ENCODE assay signal across 8 cellular contexts in genomic region chr11:118145285-118146227, GRCh38. TPM values are rescaled to one million over a fixed set of nuclear protein-coding genes. Genes with fewer than 3 reads are reported as not detected.
DNase-seq lines count a peak whose midpoint lies in the region; ATAC-seq and TF ChIP-seq lines count a peak whose summit lies in the region.

No MANE protein-coding gene starts in this region.

- DNase-seq in NCI-H146 treated with DMSO at 0.1 percent for 48 hours (lab: John Stamatoyannopoulos, UW; ENCODE audit: unreplicated experiment) (peak; percentile 73), T1000 (lab: John Stamatoyannopoulos, UW) (peak; percentile 49), astrocyte of the cerebellum (ENCODE audit: low read depth) (peak; percentile 20), hippocampal formation (lab: John Stamatoyannopoulos, UW) (peak; percentile 65 to 76), retina (peak; percentile 90), aorta (peak; percentile 83 to 91)

- in situ Hi-C loops in astrocyte of the cerebellum (cut with HindIII; ENCODE audit: low sequenced_read_pairs), result loop anchor here (5.0 kb wide), 1 partner anchor 97 kb away; no protein-coding TSS in a partner anchor

- H3K9me3 ChIP-seq in aorta (ENCODE audit: control insufficient read depth, low read length), result no peaks in the 10 kb centered on the region

- H3K4me3 ChIP-seq in GM08714 (ENCODE audit: low read length) (peak overlapping the region; percentile 55; the same call in 1 of the 2 replicates), astrocyte of the cerebellum (ENCODE audit: low read depth, low read length) (peak overlapping the region; percentile 53), aorta (ENCODE audit: low read length in 2 of 2) (peak overlapping the region; percentile 1 to 48)

- 1 to 2% methylated on average over 60 to 78 of the region's 78 CpGs for WGBS in aorta, 2 donors

- peak; percentile 88 for ATAC-seq in HG02642 (IDR thresholded peaks at IDR 0.05; ENCODE audit: poor library complexity, unreplicated experiment)
- ATAC-seq in aorta (ENCODE audit: low FRiP score), result peak; percentile 93

- H3K4me1 ChIP-seq in aorta (ENCODE audit: control insufficient read depth in 1 of 2, insufficient read depth in 2 of 2, low read length in 2 of 2), result no peaks in the 10 kb centered on the region

- H3K27me3 ChIP-seq in aorta (ENCODE audit: control insufficient read depth in 1 of 2, insufficient read depth in 2 of 2, low read length in 1 of 2), result no peaks in the 10 kb centered on the region

- peak; percentile 81 for TF ChIP-seq CTCF in astrocyte of the cerebellum (IDR thresholded peaks at IDR 0.05; ENCODE audit: low read depth, low read length, missing control alignments)

- no peaks in the 10 kb centered on the region for H3K36me3 ChIP-seq in aorta (ENCODE audit: control insufficient read depth in 1 of 2, insufficient read depth in 2 of 2, low read length in 1 of 2)

- intact Hi-C loops in aorta (cut with DNase I), result loop anchor here (1.0 to 10.0 kb wide), 4 partner anchors 26 to 209 kb away; partner anchors contain the start of gene UBE4A (in 1 of the 2)

- H3K27ac ChIP-seq in aorta (ENCODE audit: low read depth in 1 of 2, low read length in 2 of 2), result no peak overlapping the region

RNA-seq across cellular contexts. Expression of gene SCN4B, which starts 7.1 kb away (rescaled TPM):
- 10 to 100 TPM in 1 of 2 donors, 1 to 10 TPM in 1; 2.2 to 11.8 TPM for total RNA-seq in aorta
- under 1 TPM; 0.05 to 0.25 TPM for polyA plus RNA-seq in aorta

RNA-seq across cellular contexts. Expression of gene SCN2B, which starts 30.9 kb away (rescaled TPM):
- under 1 TPM in 1 of 2 donors, not detected in 1; 0.78 TPM for total RNA-seq in aorta
- not detected for polyA plus RNA-seq in aorta

RNA-seq across cellular contexts. Expression of gene SMIM35, which starts 58.8 kb away (rescaled TPM):
- total RNA-seq in aorta, result under 1 TPM in 1 of 2 donors, not detected in 1; 0.15 TPM
- polyA plus RNA-seq in aorta, result not detected

Comparison
In these comparisons a context has a peak if more than half of its experiments do, and no peak if none do; other contexts are left out.
1. DNase-seq: peak in every context shown above with its lines; median percentile 90 in retina; 87 in aorta; 73 in NCI-H146 treated with DMSO at 0.1 percent for 48 hours; 70 in hippocampal formation; 49 in T1000; 20 in astrocyte of the cerebellum.